Comparison of ENCODE assay signal across 26 cellular contexts in genomic region chr1:63509718-63510117, GRCh38.
"Had no signal": no experiment of that assay in that cellular context is flagged by ENCODE, and none has a peak within 500 bp of the region (broad histone marks: within the 10 kb centered on the region; RNA-seq: fewer than 3 reads in every experiment).

No MANE protein-coding gene starts in this region.

- H3K36me3 ChIP-seq: thyroid gland, transverse colon, uterus, vagina had no signal

- H3K4me1 ChIP-seq: stomach, suprapubic skin, testis, thyroid gland, tibial artery, tibial nerve, transverse colon, upper lobe of left lung, upper lobe of right lung, uterus, vagina had no signal

- H3K4me3 ChIP-seq: stomach, suprapubic skin, testis, thoracic aorta, thyroid gland, tibial artery, tibial nerve, transverse colon, upper lobe of left lung, upper lobe of right lung, uterus, vagina had no signal

- ATAC-seq: stimulated activated effector memory CD8-positive, alpha-beta T cell treated with anti-CD3 and anti-CD28 coated beads, Interleukin-12 subunit alpha, Interleukin-12 subunit beta, amount 100 ng/mL, for 72 hours; stimulated activated memory B cell treated with anti-CD40 and anti-IgM and Interleukin-4, amounts not matched to agents 10 μg/mL and 1 μg/mL and 100 μg/mL, for 72 hours; stimulated activated naive B cell treated with anti-CD40 and anti-IgM and Interleukin-4, amounts not matched to agents 10 μg/mL and 1 μg/mL and 100 μg/mL, for 72 hours; stimulated activated naive CD8-positive, alpha-beta T cell treated with anti-CD3 and anti-CD28 coated beads, Interleukin-15, amount 100 ng/mL, for 72 hours; stimulated activated naive CD8-positive, alpha-beta T cell treated with anti-CD3 and anti-CD28 coated beads, Interleukin-15, Interleukin-2, amounts not matched to agents 100 U/mL and 50 U/mL, for 24 hours; upper lobe of right lung had no signal

- H3K9me3 ChIP-seq: stomach, suprapubic skin, testis, thoracic aorta, thyroid gland, tibial artery, tibial nerve, transverse colon, upper lobe of left lung, upper lobe of right lung, uterus, vagina had no signal

- H3K27ac ChIP-seq: stomach, suprapubic skin, testis, thoracic aorta, thyroid gland, tibial artery, tibial nerve, transverse colon, upper lobe of left lung, upper lobe of right lung, uterus, vagina had no signal

- H3K27me3 ChIP-seq: stomach, suprapubic skin, testis, thyroid gland, tibial artery, tibial nerve, transverse colon, upper lobe of left lung, upper lobe of right lung, uterus, vagina had no signal

- DNase-seq: stimulated activated CD4-positive, alpha-beta T cell treated with anti-CD3 and anti-CD28 coated beads, Interleukin-2, amount 100 ng/mL, for 48 hours; stimulated activated CD4-positive, alpha-beta T cell treated with anti-CD3 and anti-CD28 coated beads, Interleukin-4, amount 100 ng/mL, for 1 hour; stimulated activated CD4-positive, alpha-beta T cell treated with anti-CD3 and anti-CD28 coated beads, Interleukin-4, amount 100 ng/mL, for 24 hours; stimulated activated CD4-positive, alpha-beta T cell treated with anti-CD3 and anti-CD28 coated beads, Interleukin-4, amount 100 ng/mL, for 4 hours; stimulated activated CD8-positive, alpha-beta memory T cell treated with anti-CD3 and anti-CD28 coated beads, Interleukin-4, amount 100 ng/mL, for 48 hours; stimulated activated naive B cell treated with anti-CD40 and anti-IgM and Interleukin-4, amounts not matched to agents 10 μg/mL and 1 μg/mL and 100 μg/mL, for 72 hours; stimulated activated naive CD4-positive, alpha-beta T cell; stimulated activated naive CD4-positive, alpha-beta T cell treated with Interleukin-2 at 50 U/mL for 16 hours; stimulated activated naive CD8-positive, alpha-beta T cell treated with anti-CD3 and anti-CD28 coated beads, Interleukin-15, amount 100 ng/mL, for 72 hours; stimulated activated naive CD8-positive, alpha-beta T cell treated with anti-CD3 and anti-CD28 coated beads, Interleukin-15, Interleukin-2, amounts not matched to agents 100 U/mL and 50 U/mL, for 24 hours; stomach; substantia nigra; testis; thyroid gland; tibial artery; transverse colon; trophoblast cell; upper lobe of left lung; upper lobe of right lung; uterus had no signal
